ENCODE assay signal across 1 cellular context in genomic region chr11:3671334-3672254, GRCh38.
TF ChIP-seq lines count a peak whose summit lies in the region.

CHRNA10 (minus strand) TSS chr11:3671384; CDS start chr11:3671312, 72 bp downstream.

TF ChIP-seq in WTC11, 78 proteins besides CTCF, POLR2A, EP300 and RAD21 (continued from another document):
- TF ChIP-seq RELA (CRISPR knock-in tag; IDR thresholded peaks at IDR 0.05; ENCODE audit: borderline replicate concordance) (no peak), NR1H2 (CRISPR knock-in tag; IDR thresholded peaks at IDR 0.05) (no peak), SMAD3 (CRISPR knock-in tag; IDR thresholded peaks at IDR 0.05; ENCODE audit: borderline replicate concordance) (no peak), ZNF281 (CRISPR knock-in tag; IDR thresholded peaks at IDR 0.05) (no peak), ZNF121 (CRISPR knock-in tag; IDR thresholded peaks at IDR 0.05) (no peak), AFF4 (CRISPR knock-in tag; IDR thresholded peaks at IDR 0.05; ENCODE audit: borderline replicate concordance) (no peak), IRF1 (CRISPR knock-in tag; IDR thresholded peaks at IDR 0.05) (no peak)
